8 cellular contexts compared by ENCODE assay signal in genomic region chr2:237858294-237859081, GRCh38. TPM values are rescaled to one million over a fixed set of nuclear protein-coding genes. Genes with fewer than 3 reads are reported as not detected.
A peak's percentile ranks its signal among the peaks of the same experiment; 100 is the strongest.
DNase-seq lines count a peak whose midpoint lies in the region; ATAC-seq, FAIRE-seq and TF ChIP-seq lines count a peak whose summit lies in the region.

No MANE protein-coding gene starts in this region.

- no peak overlapping the region for H3K27ac Mint-ChIP-seq in activated naive CD8-positive, alpha-beta T cell treated with anti-CD3 and anti-CD28 coated beads, Interleukin-2, amount 50 U/mL, for 24 hours

- H3K27me3 ChIP-seq in DOHH2 (ENCODE audit: control insufficient read depth, low read length) (peaks cover 16% of the 10 kb centered on the region), OCI-LY3 (ENCODE audit: low read depth, low read length) (no peaks in the 10 kb centered on the region), aorta (ENCODE audit: control insufficient read depth in 1 of 2, insufficient read depth in 2 of 2, low read length in 1 of 2) (no peaks in the 10 kb centered on the region)

- peak; percentile 87 for DNase-seq in HTR-8/SVneo (ENCODE audit: insufficient read length, low spot score)
- peak; percentile 42 for DNase-seq in activated naive CD8-positive, alpha-beta T cell treated with anti-CD3 and anti-CD28 coated beads, Interleukin-2, amount 50 U/mL, for 24 hours
- DNase-seq in head of caudate nucleus: peak; percentile 65 to 93 (median 84)
- no peak for DNase-seq in omental fat pad (ENCODE audit: low spot score)
- DNase-seq in aorta: peak; percentile 81 to 87

- H3K4me3 Mint-ChIP-seq in activated naive CD8-positive, alpha-beta T cell treated with anti-CD3 and anti-CD28 coated beads, Interleukin-2, amount 50 U/mL, for 24 hours: peak overlapping the region; percentile 22

- peak; percentile 74 for ATAC-seq in activated naive CD8-positive, alpha-beta T cell treated with anti-CD3 and anti-CD28 coated beads, Interleukin-2, amount 50 U/mL, for 24 hours
- peak; percentile 60 for ATAC-seq in omental fat pad (ENCODE audit: low FRiP score)
- peak; percentile 83 for ATAC-seq in aorta (ENCODE audit: low FRiP score)
- ATAC-seq in HG02852 (IDR thresholded peaks at IDR 0.05; ENCODE audit: unreplicated experiment): no peak

- H3K9me3 Mint-ChIP-seq in activated naive CD8-positive, alpha-beta T cell treated with anti-CD3 and anti-CD28 coated beads, Interleukin-2, amount 50 U/mL, for 24 hours: no peaks in the 10 kb centered on the region

- H3K4me2 ChIP-seq in DOHH2 (ENCODE audit: low read length) (no peak overlapping the region), OCI-LY3 (ENCODE audit: low read length) (peak overlapping the region; percentile 78)

- H3K36me3 Mint-ChIP-seq in activated naive CD8-positive, alpha-beta T cell treated with anti-CD3 and anti-CD28 coated beads, Interleukin-2, amount 50 U/mL, for 24 hours (ENCODE audit: low read depth): no peaks in the 10 kb centered on the region

- H3K9me3 ChIP-seq in DOHH2 (ENCODE audit: control insufficient read depth, insufficient read depth, low read length): no peaks in the 10 kb centered on the region
- no peaks in the 10 kb centered on the region for H3K9me3 ChIP-seq in OCI-LY3 (ENCODE audit: insufficient read depth, low read length)
- H3K9me3 ChIP-seq in aorta (ENCODE audit: control insufficient read depth, low read length): no peaks in the 10 kb centered on the region

- H3K4me3 ChIP-seq in DOHH2 (ENCODE audit: low read length): no peak overlapping the region
- H3K4me3 ChIP-seq in OCI-LY3 (ENCODE audit: low read length): peak overlapping the region; percentile 72
- H3K4me3 ChIP-seq in aorta (ENCODE audit: low read length in 2 of 2): no peak overlapping the region

- 27 to 38% methylated on average over 14 of the region's 14 CpGs for WGBS in aorta, 2 donors

- TF ChIP-seq CTCF in DOHH2 (IDR thresholded peaks at IDR 0.05; ENCODE audit: low read depth, low read length, poor library complexity, severe bottlenecking) (peak; percentile 74), OCI-LY3 (IDR thresholded peaks at IDR 0.05; ENCODE audit: low read depth, low read length) (peak; percentile 72), omental fat pad (IDR thresholded peaks at IDR 0.05) (peak in 1 of 3 donors; percentile 60)

- H3K27ac ChIP-seq in DOHH2 (ENCODE audit: low read depth, low read length) (no peak overlapping the region), OCI-LY3 (ENCODE audit: low read length) (no peak overlapping the region), aorta (ENCODE audit: low read depth in 1 of 2, low read length in 2 of 2) (peak overlapping the region in 1 of 2 donors; percentile 72)

- no peaks in the 10 kb centered on the region for H4K20me1 ChIP-seq in DOHH2 (ENCODE audit: control insufficient read depth, insufficient read depth, low read depth, low read length)
- H4K20me1 ChIP-seq in OCI-LY3 (ENCODE audit: insufficient read depth, low read length): no peaks in the 10 kb centered on the region

- peak; percentile 85 for FAIRE-seq in HTR-8/SVneo (lab: Jason Lieb, UNC)

- 0 out of 2 replicates have a peak, but pooled peaks cover 3% of the 10 kb centered on the region for H3F3A ChIP-seq in DOHH2 (ENCODE audit: control insufficient read depth, insufficient read depth)

- H2AFZ ChIP-seq in OCI-LY3 (ENCODE audit: low read depth, low read length): peak overlapping the region; percentile 70; the same call in 1 of the 2 replicates

- H3K4me1 ChIP-seq in DOHH2 (ENCODE audit: control insufficient read depth, low read length) (peaks cover 12% of the 10 kb centered on the region), OCI-LY3 (ENCODE audit: low read length) (peaks cover 7% of the 10 kb centered on the region), aorta (ENCODE audit: control insufficient read depth in 1 of 2, insufficient read depth in 2 of 2, low read length in 2 of 2) (peaks cover 0 to 3% of the 10 kb centered on the region in 2 donors)

- H3K4me1 Mint-ChIP-seq in activated naive CD8-positive, alpha-beta T cell treated with anti-CD3 and anti-CD28 coated beads, Interleukin-2, amount 50 U/mL, for 24 hours: peaks cover 12% of the 10 kb centered on the region

- intact Hi-C loops in head of caudate nucleus (cut with DNase I) (loop anchor here (5.0 kb wide), 1 partner anchor 404 kb away; no protein-coding TSS in a partner anchor), aorta (cut with DNase I) (loop anchor here (1.0 to 10.0 kb wide), 7 partner anchors 66 to 405 kb away; partner anchors contain the start of genes KLHL30 (in 1 of the 2), SCLY (in 1 of the 2) and UBE2F (in 1 of the 2))

- H3K9me2 ChIP-seq in DOHH2 (replicated peaks; ENCODE audit: control insufficient read depth, low read length): no peaks in the 10 kb centered on the region

- no peaks in the 10 kb centered on the region for H3K79me2 ChIP-seq in DOHH2 (ENCODE audit: control insufficient read depth, low read length)
- H3K79me2 ChIP-seq in OCI-LY3 (ENCODE audit: low read length): no peaks in the 10 kb centered on the region

- H3K9ac ChIP-seq in OCI-LY3 (ENCODE audit: low read length): peak overlapping the region; percentile 54

- peaks cover 35% of the 10 kb centered on the region for H3K27me3 Mint-ChIP-seq in activated naive CD8-positive, alpha-beta T cell treated with anti-CD3 and anti-CD28 coated beads, Interleukin-2, amount 50 U/mL, for 24 hours

- H3K36me3 ChIP-seq in DOHH2 (ENCODE audit: control insufficient read depth, low read length) (no peaks in the 10 kb centered on the region), OCI-LY3 (replicated peaks; ENCODE audit: low read depth, low read length) (no peaks in the 10 kb centered on the region), aorta (ENCODE audit: control insufficient read depth in 1 of 2, insufficient read depth in 2 of 2, low read length in 1 of 2) (no peaks in the 10 kb centered on the region)

RNA-seq across cellular contexts. Expression of gene RAMP1, which starts 0.9 kb away (rescaled TPM):
- total RNA-seq in omental fat pad: 10 to 100 TPM in 3 of 4 donors, 1 to 10 TPM in 1; 1.3 to 50.8 (median 31.5) TPM
- total RNA-seq in aorta: 100 to 1,000 TPM; 109 to 230 TPM
- polyA plus RNA-seq in aorta: 100 to 1,000 TPM; 328 to 423 TPM

RNA-seq across cellular contexts. Expression of gene RBM44, which starts 59.9 kb away (rescaled TPM):
- total RNA-seq in omental fat pad (1 to 10 TPM; 1.1 to 2.6 (median 1.5) TPM), aorta (1 to 10 TPM; 2.5 to 3.2 TPM)
- polyA plus RNA-seq in aorta: 1 to 10 TPM in 1 of 2 donors, not detected in 1; 1.4 TPM
